Comparison of ENCODE assay signal across 8 cellular contexts in genomic region chr7:132065193-132065972, GRCh38.
DNase-seq lines count a peak whose midpoint lies in the region; ATAC-seq and TF ChIP-seq lines count a peak whose summit lies in the region.

No MANE protein-coding gene starts in this region.

- H3K36me3 ChIP-seq in RWPE2 (ENCODE audit: low read depth) = no peaks in the 10 kb centered on the region

- TF ChIP-seq CTCF in Calu3 (IDR thresholded peaks at IDR 0.05; ENCODE audit: unreplicated experiment) (no peak), RWPE2 (IDR thresholded peaks at IDR 0.05; ENCODE audit: poor library complexity, severe bottlenecking) (no peak), foreskin keratinocyte (conservative IDR thresholded peaks at IDR 0.05) (no peak)

- H3K4me3 ChIP-seq in RWPE2 (ENCODE audit: severe bottlenecking) = no peak overlapping the region

- H3K4me1 ChIP-seq in RWPE2 (ENCODE audit: insufficient read depth, poor library complexity, severe bottlenecking) (peaks cover 26% of the 10 kb centered on the region), foreskin keratinocyte (peaks cover 12% of the 10 kb centered on the region)

- H3K27me3 ChIP-seq in RWPE2 (ENCODE audit: insufficient read depth, poor library complexity, severe bottlenecking) = no peaks in the 10 kb centered on the region
- no peaks in the 10 kb centered on the region for H3K27me3 ChIP-seq in foreskin keratinocyte

- ATAC-seq in RWPE2 (ENCODE audit: low read depth) (peak; percentile 99), foreskin keratinocyte (peak; percentile 98), HG03439 (IDR thresholded peaks at IDR 0.05; ENCODE audit: unreplicated experiment) (no peak), HG02884 (IDR thresholded peaks at IDR 0.05; ENCODE audit: unreplicated experiment) (no peak)

- H3K4me1 Mint-ChIP-seq in Calu3 (ENCODE audit: low read depth, unreplicated experiment) = peaks cover 8% of the 10 kb centered on the region

- H3K4me3 Mint-ChIP-seq in Calu3 (ENCODE audit: low read depth, unreplicated experiment) = no peak overlapping the region

- intact Hi-C loops in Calu3 (cut with micrococcal nuclease; ENCODE audit: unreplicated experiment) (no loop called here), posterior cingulate gyrus (cut with DNase I) (no loop called here)

- peaks cover 7% of the 10 kb centered on the region for H3K27me3 Mint-ChIP-seq in Calu3 (ENCODE audit: unreplicated experiment)

- H3K9me3 Mint-ChIP-seq in Calu3 (ENCODE audit: low read depth, unreplicated experiment) = peaks cover 3% of the 10 kb centered on the region

- CTCF ChIA-PET in Calu3 (lab: Charles Lee) = interaction anchor here (1.1 kb wide), 1 partner anchor 10 kb away, joined by 4 read pairs; no protein-coding TSS in a partner anchor

- BruUV-seq in Calu3 (replicated peaks; lab: Mats Ljungman, UMichigan) = no TSS peak

- no peaks in the 10 kb centered on the region for H3K36me3 Mint-ChIP-seq in Calu3 (ENCODE audit: insufficient read depth, unreplicated experiment)

- H3K9me3 ChIP-seq in RWPE2 (ENCODE audit: severe bottlenecking) = no peaks in the 10 kb centered on the region

- DNase-seq in Calu3 (peak; percentile 51), RWPE2 (ENCODE audit: low spot score) (peak; percentile 86), foreskin keratinocyte (peak; percentile 90 to 95), posterior cingulate gyrus (peak in 7 of 10 donors; percentile 15 to 88 (median 58)), NCI-H748 treated with DMSO at 0.1 percent for 48 hours (lab: John Stamatoyannopoulos, UW) (no peak), NCI-H1694 (lab: John Stamatoyannopoulos, UW) (no peak)

- H3K27ac Mint-ChIP-seq in Calu3 (ENCODE audit: unreplicated experiment) = no peak overlapping the region

- peak overlapping the region; percentile 82 for H3K27ac ChIP-seq in RWPE2 (ENCODE audit: poor library complexity, severe bottlenecking)
- peak overlapping the region; percentile 53 for H3K27ac ChIP-seq in foreskin keratinocyte

Comparison
In these comparisons a context has a peak if more than half of its experiments do, and no peak if none do; other contexts are left out.
1. DNase-seq: peak in Calu3 (single experiment), RWPE2 (single experiment), foreskin keratinocyte (2 of 2) and posterior cingulate gyrus (7 of 10); none in NCI-H748 treated with DMSO at 0.1 percent for 48 hours (single experiment) and NCI-H1694 (single experiment).
2. ATAC-seq: peak in RWPE2 (single experiment) and foreskin keratinocyte (single experiment); none in HG03439 (single experiment) and HG02884 (single experiment).